In the genomic region with DNA sequence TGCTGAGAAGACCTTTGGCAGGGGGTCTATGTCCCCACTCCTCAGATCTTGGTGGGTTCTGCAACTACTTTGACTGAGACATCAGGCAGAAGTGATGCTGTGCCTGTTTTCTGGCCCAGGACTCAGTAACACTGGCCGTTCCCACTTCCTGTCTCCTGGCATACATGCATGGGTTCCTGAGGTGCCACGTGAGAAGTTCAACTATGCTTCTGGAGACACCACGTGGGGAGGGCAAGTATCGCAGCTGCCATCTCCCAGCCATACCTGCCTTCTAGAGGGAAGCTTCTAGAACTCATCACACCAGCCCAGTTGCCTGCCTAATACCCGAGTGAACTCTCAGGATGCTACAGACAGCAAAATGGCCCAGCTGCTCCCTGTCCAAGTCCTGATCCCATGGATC, we compare ENCODE assay signal across 8 cellular contexts.
DNase-seq lines count a peak whose midpoint lies in the region; ATAC-seq and TF ChIP-seq lines count a peak whose summit lies in the region.

No MANE protein-coding gene starts in this region.

- H3K36me3 ChIP-seq in MM.1S (replicated peaks; ENCODE audit: insufficient read depth, low read length) (no peaks in the 10 kb centered on the region), WERI-Rb-1 (no peaks in the 10 kb centered on the region)

- peak; percentile 19 for DNase-seq in MM.1S
- peak; percentile 33 for DNase-seq in WERI-Rb-1
- DNase-seq in lung microvascular endothelial cell (ENCODE audit: low read depth in 2 of 2), result peak; percentile 67 to 69
- no peak for DNase-seq in OCI-M2 (lab: John Stamatoyannopoulos, UW; ENCODE audit: unreplicated experiment)
- no peak for DNase-seq in COLO829 (ENCODE audit: low spot score)
- DNase-seq in activated naive CD4-positive, alpha-beta T cell treated with Interleukin-2 at 50 U/mL for 16 hours, result no peak

- TF ChIP-seq CTCF in GM12873 (IDR thresholded peaks at IDR 0.05; ENCODE audit: insufficient read depth, low read depth, low read length, missing control alignments) (peak; percentile 17), MM.1S (IDR thresholded peaks at IDR 0.05; ENCODE audit: low read length) (peak; percentile 21), WERI-Rb-1 (IDR thresholded peaks at IDR 0.05; ENCODE audit: low read depth, low read length) (peak; percentile 51; the same call in 1 of the 2 replicates)

- no peak overlapping the region for H3K4me3 ChIP-seq in MM.1S (ENCODE audit: low read length)
- no peak overlapping the region for H3K4me3 ChIP-seq in WERI-Rb-1 (ENCODE audit: low read depth, low read length)

- no peaks in the 10 kb centered on the region for H3F3A ChIP-seq in MM.1S (ENCODE audit: insufficient read depth, low read length)

- H3K27me3 ChIP-seq in MM.1S (replicated peaks; ENCODE audit: insufficient read depth, low read length) (no peaks in the 10 kb centered on the region), WERI-Rb-1 (ENCODE audit: insufficient read depth, low read depth, severe bottlenecking) (no peaks in the 10 kb centered on the region)

- H3K9ac ChIP-seq in MM.1S (ENCODE audit: low read length), result no peak overlapping the region

- H3K4me1 ChIP-seq in MM.1S (ENCODE audit: low read length), result no peaks in the 10 kb centered on the region

- no peaks in the 10 kb centered on the region for H3K79me2 ChIP-seq in MM.1S (ENCODE audit: low read length)

- H3K9me3 ChIP-seq in MM.1S (replicated peaks; ENCODE audit: insufficient read depth, low read length) (no peaks in the 10 kb centered on the region), WERI-Rb-1 (ENCODE audit: severe bottlenecking) (no peaks in the 10 kb centered on the region)

- no peak overlapping the region for H2AFZ ChIP-seq in MM.1S (ENCODE audit: low read length)

- ATAC-seq in GM19023 (IDR thresholded peaks at IDR 0.05; ENCODE audit: unreplicated experiment), result no peak

- no peak overlapping the region for H3K4me2 ChIP-seq in MM.1S (ENCODE audit: low read depth, low read length)

- H3K9me2 ChIP-seq in MM.1S (replicated peaks; ENCODE audit: insufficient read depth, low read length), result no peaks in the 10 kb centered on the region

- H4K20me1 ChIP-seq in MM.1S (ENCODE audit: insufficient read depth, low read length), result no peaks in the 10 kb centered on the region

- no peak overlapping the region for H3K27ac ChIP-seq in MM.1S (ENCODE audit: low read length)
- no peak overlapping the region for H3K27ac ChIP-seq in WERI-Rb-1

Comparison
In these comparisons a context has a peak if more than half of its experiments do, and no peak if none do; other contexts are left out.
1. DNase-seq: peak in MM.1S (single experiment), WERI-Rb-1 (single experiment) and lung microvascular endothelial cell (2 of 2); none in OCI-M2 (single experiment), COLO829 (single experiment) and activated naive CD4-positive, alpha-beta T cell treated with Interleukin-2 at 50 U/mL for 16 hours (single experiment).
2. Peak in every context shown above with its lines, with median percentiles within 50 percentile points of each other: CTCF ChIP-seq.